14 cellular contexts compared by ENCODE assay signal in genomic region chr6:39891976-39892375, GRCh38.
"Had no signal": no experiment of that assay in that cellular context is flagged by ENCODE, and none has a peak within 500 bp of the region (broad histone marks: within the 10 kb centered on the region; RNA-seq: fewer than 3 reads in every experiment).

No MANE protein-coding gene starts in this region.

- H3K27me3 ChIP-seq: heart left ventricle, left lung, sigmoid colon, thyroid gland had no signal

- H3K27ac ChIP-seq: epithelial cell of prostate, left lung, psoas muscle, thyroid gland had no signal

- ATAC-seq: effector memory CD8-positive, alpha-beta T cell; stimulated activated naive CD8-positive, alpha-beta T cell treated with anti-CD3 and anti-CD28 coated beads, Interleukin-15, Interleukin-2, amounts not matched to agents 100 U/mL and 50 U/mL, for 24 hours had no signal

- DNase-seq: activated CD4-positive, alpha-beta T cell treated with anti-CD3 and anti-CD28 coated beads, Interleukin-2, amount 50 U/mL, for 4 hours; activated CD4-positive, CD25-positive, alpha-beta regulatory T cell treated with anti-CD3 and anti-CD28 coated beads, Interleukin-2, amount 50 U/mL, for 72 hours; activated gamma-delta T cell; activated T-cell treated with anti-CD3 and anti-CD28 coated beads, Interleukin-2, amount 50 U/mL, for 1 hour; effector memory CD8-positive, alpha-beta T cell had no signal

- H3K4me3 ChIP-seq: heart left ventricle, left lung, psoas muscle, sigmoid colon, thyroid gland had no signal

- H3K4me1 Mint-ChIP-seq: activated naive CD8-positive, alpha-beta T cell treated with anti-CD3 and anti-CD28 coated beads for 36 hours had no signal

- H3K9me3 Mint-ChIP-seq: activated naive CD8-positive, alpha-beta T cell treated with anti-CD3 and anti-CD28 coated beads for 36 hours; effector memory CD8-positive, alpha-beta T cell; nephron had no signal

- H3K9me3 ChIP-seq: heart left ventricle, left lung, psoas muscle, sigmoid colon, thyroid gland had no signal

- H3K36me3 Mint-ChIP-seq: activated naive CD8-positive, alpha-beta T cell treated with anti-CD3 and anti-CD28 coated beads for 36 hours had no signal

- H3K27me3 Mint-ChIP-seq: activated naive CD8-positive, alpha-beta T cell treated with anti-CD3 and anti-CD28 coated beads for 36 hours had no signal

- H3K4me3 Mint-ChIP-seq: activated naive CD8-positive, alpha-beta T cell treated with anti-CD3 and anti-CD28 coated beads for 36 hours; effector memory CD8-positive, alpha-beta T cell; nephron had no signal

- H3K27ac Mint-ChIP-seq: activated naive CD8-positive, alpha-beta T cell treated with anti-CD3 and anti-CD28 coated beads for 36 hours; effector memory CD8-positive, alpha-beta T cell; nephron had no signal
